10 cellular contexts compared by ENCODE assay signal in the genomic region with DNA sequence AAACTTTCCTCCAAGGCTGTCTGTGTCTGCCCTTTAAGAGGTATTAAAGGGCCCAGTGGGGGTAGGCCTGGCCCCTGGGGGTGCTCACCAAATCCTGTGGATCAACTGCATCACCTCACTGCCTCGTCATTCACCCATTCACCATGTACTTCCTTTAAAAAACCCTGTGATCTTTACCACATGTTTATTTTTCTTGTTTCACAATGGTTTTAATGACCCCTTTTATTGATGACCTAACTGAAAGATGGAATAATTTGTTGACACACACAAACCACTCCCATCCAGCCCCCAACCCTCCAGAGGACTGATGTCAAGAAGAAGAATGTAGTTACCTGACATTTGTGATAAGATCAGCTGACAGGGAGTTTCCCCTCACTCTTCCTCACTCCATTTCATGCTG. TPM values are rescaled to one million over a fixed set of nuclear protein-coding genes. Genes with fewer than 3 reads are reported as not detected.
DNase-seq lines count a peak whose midpoint lies in the region; ATAC-seq and TF ChIP-seq lines count a peak whose summit lies in the region.
"Had no signal": no experiment of that assay in that cellular context is flagged by ENCODE, and none has a peak within 500 bp of the region (broad histone marks: within the 10 kb centered on the region; RNA-seq: fewer than 3 reads in every experiment).

No MANE protein-coding gene starts in this region.

- H3K36me3 Mint-ChIP-seq in natural killer cell treated with Interleukin-12 subunit alpha and Interleukin-12 subunit beta and Interleukin-15 and Interleukin-18, amount 100 ng/mL, for 72 hours = no peaks in the 10 kb centered on the region

- H3K9me3 Mint-ChIP-seq in natural killer cell treated with Interleukin-12 subunit alpha and Interleukin-12 subunit beta and Interleukin-15 and Interleukin-18, amount 100 ng/mL, for 72 hours = no peaks in the 10 kb centered on the region

- peak; percentile 45 for ATAC-seq in HG02885 (IDR thresholded peaks at IDR 0.05; ENCODE audit: poor library complexity, unreplicated experiment)
- ATAC-seq in natural killer cell treated with Interleukin-12 subunit alpha and Interleukin-12 subunit beta and Interleukin-15 and Interleukin-18, amount 100 ng/mL, for 72 hours = peak in 1 of 2 donors; percentile 48
- ATAC-seq: left ventricle myocardium superior had no signal

- peak overlapping the region; percentile 18 for H3K4me3 Mint-ChIP-seq in natural killer cell treated with Interleukin-12 subunit alpha and Interleukin-12 subunit beta and Interleukin-15 and Interleukin-18, amount 100 ng/mL, for 72 hours

- peaks cover 3 to 6% of the 10 kb centered on the region in 2 donors for H3K27me3 Mint-ChIP-seq in natural killer cell treated with Interleukin-12 subunit alpha and Interleukin-12 subunit beta and Interleukin-15 and Interleukin-18, amount 100 ng/mL, for 72 hours

- H3K27ac Mint-ChIP-seq in natural killer cell treated with Interleukin-12 subunit alpha and Interleukin-12 subunit beta and Interleukin-15 and Interleukin-18, amount 100 ng/mL, for 72 hours = peak overlapping the region in 1 of 2 donors; percentile 51

- DNase-seq in NCI-H2029 (lab: John Stamatoyannopoulos, UW) = peak; percentile 41
- no peak for DNase-seq in NCI-H2029 treated with DMSO at 0.1 percent for 48 hours (lab: John Stamatoyannopoulos, UW)
- DNase-seq in natural killer cell treated with Interleukin-12 subunit alpha and Interleukin-12 subunit beta and Interleukin-15 and Interleukin-18, amount 100 ng/mL, for 72 hours (ENCODE audit: low spot score) = no peak
- DNase-seq in midbrain (lab: John Stamatoyannopoulos, UW) = no peak
- no peak for DNase-seq in NCI-H510A treated with DMSO at 0.1 percent for 48 hours (lab: John Stamatoyannopoulos, UW)
- DNase-seq in HT-29 (ENCODE audit: low spot score) = no peak
- DNase-seq: left ventricle myocardium superior, uterus had no signal

- peak overlapping the region; percentile 32 for H3K27ac ChIP-seq in VCaP
- H3K27ac ChIP-seq: uterus had no signal

- peaks cover 11 to 12% of the 10 kb centered on the region in 2 donors for H3K4me1 Mint-ChIP-seq in natural killer cell treated with Interleukin-12 subunit alpha and Interleukin-12 subunit beta and Interleukin-15 and Interleukin-18, amount 100 ng/mL, for 72 hours (ENCODE audit: low read depth in 2 of 2)

- TF ChIP-seq CTCF in VCaP (conservative IDR thresholded peaks at IDR 0.05) = no peak

RNA-seq across cellular contexts. Expression of gene KCNAB1, which starts 40.8 kb away (rescaled TPM):
- not detected for total RNA-seq in natural killer cell treated with Interleukin-12 subunit alpha and Interleukin-12 subunit beta and Interleukin-15 and Interleukin-18, amount 100 ng/mL, for 72 hours
- not detected in 2 replicates for total RNA-seq in HT-29 (2014; rRNA removed; shearing (Covaris generic))
